ENCODE assay signal across 17 cellular contexts in the genomic region with DNA sequence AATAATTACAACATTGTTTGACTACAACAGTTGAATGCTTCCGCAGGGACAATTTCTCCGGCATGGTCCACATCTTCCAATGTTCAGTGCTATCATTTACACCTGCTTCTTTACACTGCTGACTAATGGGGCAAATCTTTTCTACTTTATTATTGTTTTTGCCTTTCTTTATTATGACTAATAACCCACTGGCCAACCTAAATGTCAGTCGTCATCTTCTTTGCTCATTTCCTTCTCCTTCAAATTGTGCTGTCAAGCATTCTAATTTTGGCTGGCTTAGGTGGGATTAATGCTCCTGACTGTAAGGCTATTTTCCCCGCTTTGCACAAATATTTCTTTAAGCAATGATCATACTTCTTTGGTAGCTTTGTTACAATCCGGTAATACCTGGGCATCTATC.
DNase-seq lines count a peak whose midpoint lies in the region; ATAC-seq, FAIRE-seq and TF ChIP-seq lines count a peak whose summit lies in the region.
"Had no signal": no experiment of that assay in that cellular context is flagged by ENCODE, and none has a peak within 500 bp of the region (broad histone marks: within the 10 kb centered on the region; RNA-seq: fewer than 3 reads in every experiment).

No MANE protein-coding gene starts in this region.

- TF ChIP-seq CTCF in endodermal cell (conservative IDR thresholded peaks at IDR 0.05), result no peak

- H3K9me3 Mint-ChIP-seq in endodermal cell, result peaks cover 7% of the 10 kb centered on the region
- H3K9me3 Mint-ChIP-seq: activated T-helper 2 cell treated with anti-CD3 and anti-CD28 coated beads, Interferon-gamma antibody, Interleukin-2, Interleukin-4, amounts not matched to agents 10 μg/mL and 5 μg/mL and 100 μg/mL, durations not matched to agents 14 hours and 24 hours and 36 hours; nephron had no signal

- H3K27me3 Mint-ChIP-seq in endodermal cell (ENCODE audit: insufficient read depth), result no peaks in the 10 kb centered on the region

- in situ Hi-C loops in Caki2 (cut with HindIII; ENCODE audit: low pct_unique_long_range_greater_than_20kb, low sequenced_read_pairs), result loop anchor here (5.0 kb wide), 1 partner anchor 99 kb away; no protein-coding TSS in a partner anchor

- H3K4me3 ChIP-seq in endodermal cell (ENCODE audit: low read length), result peak overlapping the region; percentile 6
- no peak overlapping the region for H3K4me3 ChIP-seq in muscle layer of duodenum (ENCODE audit: low read depth in 1 of 2, low read length in 2 of 2)
- H3K4me3 ChIP-seq: vagina had no signal

- H3K9ac ChIP-seq in endodermal cell (ENCODE audit: extremely low read depth, low read length, poor library complexity, severe bottlenecking), result no peak overlapping the region
- H3K9ac ChIP-seq: KMS-11 had no signal

- ATAC-seq in HG03196 (IDR thresholded peaks at IDR 0.05; ENCODE audit: unreplicated experiment), result no peak

- no peak overlapping the region for H3K27ac ChIP-seq in endodermal cell (ENCODE audit: low read depth, low read length)
- peak overlapping the region; percentile 48 for H3K27ac ChIP-seq in muscle layer of duodenum (ENCODE audit: low read length)
- H3K27ac ChIP-seq: KMS-11, vagina had no signal

- no peaks in the 10 kb centered on the region for H3K36me3 ChIP-seq in endodermal cell (ENCODE audit: control insufficient read depth, insufficient read depth, low read length)
- H3K36me3 ChIP-seq in muscle layer of duodenum (ENCODE audit: control insufficient read depth in 1 of 2, insufficient read depth in 2 of 2, low read length in 2 of 2), result no peaks in the 10 kb centered on the region
- H3K36me3 ChIP-seq: vagina had no signal

- no peak overlapping the region for H3K27ac Mint-ChIP-seq in endodermal cell
- H3K27ac Mint-ChIP-seq: activated T-helper 2 cell treated with anti-CD3 and anti-CD28 coated beads, Interferon-gamma antibody, Interleukin-2, Interleukin-4, amounts not matched to agents 10 μg/mL and 5 μg/mL and 100 μg/mL, durations not matched to agents 14 hours and 24 hours and 36 hours; nephron had no signal

- H3K27me3 ChIP-seq in endodermal cell (ENCODE audit: control insufficient read depth, insufficient read depth, low read length, poor library complexity, severe bottlenecking) (no peaks in the 10 kb centered on the region), muscle layer of duodenum (ENCODE audit: low read depth, low read length) (no peaks in the 10 kb centered on the region)
- H3K27me3 ChIP-seq: vagina had no signal

- WGBS in endodermal cell (ENCODE audit: insufficient coverage in 1 of 2, insufficient read length in 1 of 2), 2 experiments, result 90 to 95% methylated on average over 4 to 5 of the region's 5 CpGs

- FAIRE-seq in RCC 7860 (lab: Jason Lieb, UNC), result no peak
- FAIRE-seq: GM18507 had no signal

- peaks cover 62% of the 10 kb centered on the region for H3K4me1 Mint-ChIP-seq in endodermal cell

- no peaks in the 10 kb centered on the region for H3K36me3 Mint-ChIP-seq in endodermal cell (ENCODE audit: low read depth)

- H3K4me1 ChIP-seq in endodermal cell (ENCODE audit: control insufficient read depth, insufficient read depth, low read length), result peaks cover 22% of the 10 kb centered on the region
- peaks cover 7 to 10% of the 10 kb centered on the region in 2 donors for H3K4me1 ChIP-seq in muscle layer of duodenum (ENCODE audit: control insufficient read depth in 1 of 2, insufficient read depth in 2 of 2, low read length in 2 of 2)

- H3K4me3 Mint-ChIP-seq in endodermal cell, result no peak overlapping the region
- H3K4me3 Mint-ChIP-seq: nephron had no signal

- H3K9me3 ChIP-seq in endodermal cell (ENCODE audit: control insufficient read depth, low read length) (peaks cover 15% of the 10 kb centered on the region), muscle layer of duodenum (ENCODE audit: control insufficient read depth in 1 of 2, low read length in 2 of 2) (no peaks in the 10 kb centered on the region)
- H3K9me3 ChIP-seq: vagina had no signal

- peak; percentile 59 for DNase-seq in Caki2 (ENCODE audit: low read depth)
- peak; percentile 48 for DNase-seq in RCC 7860 (ENCODE audit: low spot score)
- no peak for DNase-seq in endodermal cell
- DNase-seq in activated naive CD4-positive, alpha-beta T cell treated with anti-CD3 and anti-CD28 coated beads, Interleukin-2, amount 50 U/mL, for 16 hours, result no peak
- DNase-seq in NCI-H1417 (lab: John Stamatoyannopoulos, UW), result no peak
- no peak for DNase-seq in T1000 (lab: John Stamatoyannopoulos, UW)
- DNase-seq: activated CD4-positive, alpha-beta T cell treated with anti-CD3 and anti-CD28 coated beads, Interleukin-2, amount 50 U/mL, for 4 hours; central memory CD4-positive, alpha-beta T cell; stimulated activated CD4-positive, alpha-beta T cell treated with anti-CD3 and anti-CD28 coated beads, Interleukin-12 subunit alpha, Interleukin-12 subunit beta, amount 100 ng/mL, for 4 hours; T-helper 2 cell had no signal

Comparison
In these comparisons a context has a peak if more than half of its experiments do, and no peak if none do; other contexts are left out.
1. DNase-seq: peak in Caki2 (single experiment) and RCC 7860 (single experiment); none in endodermal cell (single experiment), activated naive CD4-positive, alpha-beta T cell treated with anti-CD3 and anti-CD28 coated beads, Interleukin-2, amount 50 U/mL, for 16 hours (single experiment), NCI-H1417 (0 of 3) and T1000 (single experiment).